In genomic region chr12:16691624-16692023, GRCh38 we compare ENCODE assay signal across 1 cellular context.
TF ChIP-seq lines count a peak whose summit lies in the region.

No MANE protein-coding gene starts in this region.

TF ChIP-seq in GM12878, 131 proteins besides CTCF, POLR2A, EP300 and RAD21 (continued from another document):
- TF ChIP-seq CEBPZ (IDR thresholded peaks at IDR 0.05; ENCODE audit: low read depth, low read length) (no peak), WRNIP1 (IDR thresholded peaks at IDR 0.05; ENCODE audit: borderline replicate concordance, low read depth, low read length) (no peak)
